ENCODE assay signal across 10 cellular contexts in genomic region chr10:100934084-100934659, GRCh38. TPM values are rescaled to one million over a fixed set of nuclear protein-coding genes. Genes with fewer than 3 reads are reported as not detected.
A peak's percentile ranks its signal among the peaks of the same experiment; 100 is the strongest.
DNase-seq lines count a peak whose midpoint lies in the region; ATAC-seq, FAIRE-seq and TF ChIP-seq lines count a peak whose summit lies in the region.
"Had no signal": no experiment of that assay in that cellular context is flagged by ENCODE, and none has a peak within 500 bp of the region (broad histone marks: within the 10 kb centered on the region; RNA-seq: fewer than 3 reads in every experiment).

No MANE protein-coding gene starts in this region.

- H3K36me3 Mint-ChIP-seq in osteocyte (ENCODE audit: unreplicated experiment): peaks cover 47% of the 10 kb centered on the region

- no peaks in the 10 kb centered on the region for H3K9me3 Mint-ChIP-seq in osteocyte (ENCODE audit: unreplicated experiment)

- H3K4me1 Mint-ChIP-seq in osteocyte (ENCODE audit: unreplicated experiment): peaks cover 3% of the 10 kb centered on the region

- DNase-seq in GM12864 (ENCODE audit: low read depth) (no peak), Kasumi-1 (lab: John Stamatoyannopoulos, UW) (peak; percentile 52 to 67), bronchial epithelial cell (ENCODE audit: low read depth) (peak; percentile 19), osteocyte (ENCODE audit: extremely low spot score, unreplicated experiment) (no peak), frontal cortex (ENCODE audit: low spot score in 2 of 2) (no peak), activated gamma-delta T cell treated with Interleukin-2 at 50 U/mL for 16 hours (no peak)
- no peak for DNase-seq in stimulated activated CD4-positive, alpha-beta T cell treated with anti-CD3 and anti-CD28 coated beads, Interleukin-4, amount 100 ng/mL, for 4 hours
- DNase-seq: stimulated activated CD4-positive, alpha-beta T cell treated with anti-CD3 and anti-CD28 coated beads, Interleukin-4, amount 100 ng/mL, for 24 hours had no signal

- peak; percentile 49 for TF ChIP-seq CTCF in GM12864 (IDR thresholded peaks at IDR 0.05; ENCODE audit: low read depth, low read length, missing control alignments)
- peak; percentile 28 for TF ChIP-seq CTCF in bronchial epithelial cell (IDR thresholded peaks at IDR 0.05; ENCODE audit: insufficient read depth, low read length, severe bottlenecking)
- TF ChIP-seq CTCF in osteocyte (IDR thresholded peaks at IDR 0.05): peak; percentile 53

- H3K36me3 ChIP-seq in bronchial epithelial cell (ENCODE audit: control insufficient read depth, insufficient read depth, low read length): peaks cover 7% of the 10 kb centered on the region

- H3K4me3 Mint-ChIP-seq in osteocyte (ENCODE audit: unreplicated experiment): no peak overlapping the region

- H3K27me3 Mint-ChIP-seq in osteocyte (ENCODE audit: unreplicated experiment): no peaks in the 10 kb centered on the region

- H3K27me3 ChIP-seq in bronchial epithelial cell (ENCODE audit: control insufficient read depth, insufficient read depth, low read length): no peaks in the 10 kb centered on the region

- H3K4me3 ChIP-seq in GM12864 (ENCODE audit: low read depth, low read length): no peak overlapping the region
- H3K4me3 ChIP-seq in bronchial epithelial cell (ENCODE audit: low read depth, low read length): no peak overlapping the region

- no peak for ATAC-seq in GM18870 (IDR thresholded peaks at IDR 0.05; ENCODE audit: unreplicated experiment)

- FAIRE-seq in bronchial epithelial cell (lab: Jason Lieb, UNC) (no peak), frontal cortex (lab: Jason Lieb, UNC) (no peak)
- FAIRE-seq: islet of Langerhans had no signal

- H3K27ac Mint-ChIP-seq in osteocyte (ENCODE audit: unreplicated experiment): no peak overlapping the region

RNA-seq across cellular contexts. Expression of gene SLF2, which starts 21.4 kb away (rescaled TPM):
- total RNA-seq in bronchial epithelial cell: 12.1 and 15.1 TPM in 2 replicates
- 27.7 and 28.3 TPM in 2 replicates for total RNA-seq in osteocyte
- total RNA-seq in frontal cortex: 46.5 TPM

RNA-seq across cellular contexts. Expression of gene SEMA4G, which starts 35.1 kb away (rescaled TPM):
- 0.26 and 0.51 TPM in 2 replicates for total RNA-seq in bronchial epithelial cell
- 6.3 and 7.1 TPM in 2 replicates for total RNA-seq in osteocyte
- total RNA-seq in frontal cortex: 6.5 TPM

RNA-seq across cellular contexts. Expression of gene MRPL43, which starts 53.1 kb away (rescaled TPM):
- total RNA-seq in bronchial epithelial cell (47.7 and 73.5 TPM in 2 replicates), osteocyte (70.5 and 81.6 TPM in 2 replicates), frontal cortex (35.5 TPM)

RNA-seq across cellular contexts. Expression of gene TWNK, which starts 53.2 kb away (rescaled TPM):
- 7.9 and 14.7 TPM in 2 replicates for total RNA-seq in bronchial epithelial cell
- 7.1 and 7.7 TPM in 2 replicates for total RNA-seq in osteocyte
- 6.5 TPM for total RNA-seq in frontal cortex

Comparison
In these comparisons a context has a peak if more than half of its experiments do, and no peak if none do; other contexts are left out.
1. DNase-seq: peak in Kasumi-1 (2 of 2) and bronchial epithelial cell (single experiment); none in GM12864 (single experiment), osteocyte (single experiment), stimulated activated CD4-positive, alpha-beta T cell treated with anti-CD3 and anti-CD28 coated beads, Interleukin-4, amount 100 ng/mL, for 4 hours (0 of 2), frontal cortex (0 of 2) and activated gamma-delta T cell treated with Interleukin-2 at 50 U/mL for 16 hours (single experiment).
2. Peak in every context shown above with its lines, with median percentiles within 50 percentile points of each other: CTCF ChIP-seq.